ENCODE assay signal across 8 cellular contexts in genomic region chr16:3234543-3235541, GRCh38. TPM values are rescaled to one million over a fixed set of nuclear protein-coding genes. Genes with fewer than 3 reads are reported as not detected.
DNase-seq lines count a peak whose midpoint lies in the region; ATAC-seq and TF ChIP-seq lines count a peak whose summit lies in the region.

Gene ZNF200, minus strand, starts transcription at chr16:3235158. Its CDS starts 1,403 bp downstream, at chr16:3233755.

- peaks cover 4% of the 10 kb centered on the region for H3K36me3 ChIP-seq in testis (ENCODE audit: low read depth, missing control alignments)

- no peak for TF ChIP-seq POLR2A in testis (IDR thresholded peaks at IDR 0.05)

- ATAC-seq in HG02623 (IDR thresholded peaks at IDR 0.05; ENCODE audit: unreplicated experiment) (peak; percentile 94), omental fat pad (ENCODE audit: low FRiP score) (peak; percentile 99)
- peak; percentile 95 to 96 for ATAC-seq in activated naive CD4-positive, alpha-beta T cell treated with anti-CD3 and anti-CD28 coated beads, Interleukin-2, amount 50 U/mL, for 72 hours

- no peaks in the 10 kb centered on the region for H3K9me3 ChIP-seq in testis

- intact Hi-C loops in testis (cut with DNase I; ENCODE audit: low total_unique reads): no loop called here

- peaks cover 10% of the 10 kb centered on the region for H3K4me1 ChIP-seq in testis

- H3K27me3 ChIP-seq in testis: no peaks in the 10 kb centered on the region

- peaks cover 47% of the 10 kb centered on the region in 2 donors for H3K36me3 Mint-ChIP-seq in activated naive CD4-positive, alpha-beta T cell treated with anti-CD3 and anti-CD28 coated beads, Interleukin-2, amount 50 U/mL, for 72 hours

- peaks cover 12 to 36% of the 10 kb centered on the region in 2 donors for H3K9me3 Mint-ChIP-seq in activated naive CD4-positive, alpha-beta T cell treated with anti-CD3 and anti-CD28 coated beads, Interleukin-2, amount 50 U/mL, for 72 hours

- H3K27ac Mint-ChIP-seq in activated naive CD4-positive, alpha-beta T cell treated with anti-CD3 and anti-CD28 coated beads, Interleukin-2, amount 50 U/mL, for 72 hours: peak within 1 kb of the TSS; percentile 97

- peak within 1 kb of the TSS; percentile 96 for H3K27ac ChIP-seq in testis

- peak; percentile 97 for DNase-seq in GM10266 (ENCODE audit: extremely low spot score)
- DNase-seq in NCI-H1105 (lab: John Stamatoyannopoulos, UW): peak; percentile 75
- DNase-seq in SKM-1 (lab: John Stamatoyannopoulos, UW; ENCODE audit: unreplicated experiment): peak; percentile 90
- DNase-seq in activated naive CD4-positive, alpha-beta T cell treated with anti-CD3 and anti-CD28 coated beads, Interleukin-2, amount 50 U/mL, for 72 hours (ENCODE audit: low spot score in 2 of 2): peak; percentile 90 to 96
- peak; percentile 91 for DNase-seq in glomerular visceral epithelial cell (ENCODE audit: extremely low spot score)
- peak; percentile 89 for DNase-seq in omental fat pad (ENCODE audit: low spot score)
- peak; percentile 98 for DNase-seq in testis

- peak within 1 kb of the TSS; percentile 82 to 97 for H3K4me3 ChIP-seq in testis

- TF ChIP-seq CTCF in GM10266 (IDR thresholded peaks at IDR 0.05; ENCODE audit: control insufficient read depth, insufficient read depth, low read depth, missing control alignments) (no peak), omental fat pad (IDR thresholded peaks at IDR 0.05) (no peak), testis (IDR thresholded peaks at IDR 0.05) (no peak)

- WGBS in testis, 2 donors: 1% methylated on average over 32 to 72 of the region's 74 CpGs

RNA-seq across cellular contexts. Expression of gene ZNF200, which starts in this region (rescaled TPM):
- total RNA-seq in activated naive CD4-positive, alpha-beta T cell treated with anti-CD3 and anti-CD28 coated beads, Interleukin-2, amount 50 U/mL, for 72 hours: 10 to 100 TPM in 1 of 2 donors, 1 to 10 TPM in 1; 9.2 to 19.3 TPM
- total RNA-seq in omental fat pad: 10 to 100 TPM in 2 of 4 donors, 1 to 10 TPM in 2; 4.3 to 12.6 (median 8.7) TPM
- total RNA-seq in testis: 10 to 100 TPM; 45.2 to 48.3 TPM
- polyA plus RNA-seq in testis (ENCODE audit: insufficient read depth, low read depth, low replicate concordance): 41.9 TPM

Comparison
In these comparisons a context has a peak if more than half of its experiments do, and no peak if none do; other contexts are left out.
1. Peak in every context shown above with its lines: DNase-seq, ATAC-seq, H3K4me3 ChIP-seq and H3K27ac ChIP-seq.